In the genomic region with DNA sequence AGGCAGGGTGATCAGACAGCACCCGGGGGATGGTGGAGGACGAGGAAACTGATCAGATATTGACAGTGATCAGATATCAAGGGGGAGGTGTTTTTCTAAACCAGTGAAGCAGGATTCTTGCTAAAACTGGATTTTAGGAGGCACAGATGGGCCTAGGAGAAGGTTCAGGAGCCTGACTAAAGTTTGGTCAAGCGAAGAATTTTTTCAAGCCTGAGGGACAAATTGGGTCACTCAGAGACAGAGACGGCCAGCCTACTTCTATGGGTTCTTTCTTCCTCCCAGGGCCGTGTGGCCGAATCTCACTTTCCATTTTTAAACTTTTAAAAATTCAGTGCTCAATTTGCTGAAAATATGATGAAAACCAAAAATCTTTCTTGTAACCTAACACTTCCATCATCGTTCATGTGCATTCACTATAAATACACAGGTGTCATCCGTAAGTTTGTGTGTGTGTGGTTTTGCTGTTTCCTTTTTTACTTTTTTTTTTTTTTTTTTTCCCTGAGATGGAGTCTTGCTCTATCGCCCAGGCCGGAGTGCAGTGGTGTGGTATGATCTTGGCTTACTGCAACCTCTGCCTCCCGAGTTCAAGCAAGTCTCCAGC, we compare ENCODE assay signal across 23 cellular contexts.
A peak's percentile ranks its signal among the peaks of the same experiment; 100 is the strongest.
DNase-seq lines count a peak whose midpoint lies in the region; ATAC-seq, FAIRE-seq and TF ChIP-seq lines count a peak whose summit lies in the region.
"Had no signal": no experiment of that assay in that cellular context is flagged by ENCODE, and none has a peak within 500 bp of the region (broad histone marks: within the 10 kb centered on the region; RNA-seq: fewer than 3 reads in every experiment).

No MANE protein-coding gene starts in this region.

- H3K27ac ChIP-seq in thyroid gland, result no peak overlapping the region
- H3K27ac ChIP-seq: 22Rv1, esophagus squamous epithelium had no signal

- peak; percentile 81 for FAIRE-seq in GM19239 (lab: Jason Lieb, UNC)
- FAIRE-seq: K562 had no signal

- H3K36me3 ChIP-seq in thyroid gland, result no peaks in the 10 kb centered on the region

- H3K36me3 Mint-ChIP-seq in activated naive CD8-positive, alpha-beta T cell treated with anti-CD3 and anti-CD28 coated beads, Interleukin-2, amount 10 ng/mL, durations not matched to agents 7 days and 5 days, result peaks cover 66% of the 10 kb centered on the region
- peaks cover 92% of the 10 kb centered on the region for H3K36me3 Mint-ChIP-seq in stimulated activated effector memory CD8-positive, alpha-beta T cell treated with anti-CD3 and anti-CD28 coated beads, Interleukin-12 subunit alpha, Interleukin-12 subunit beta, amount 100 ng/mL, for 72 hours

- ATAC-seq in activated naive CD8-positive, alpha-beta T cell treated with anti-CD3 and anti-CD28 coated beads, Interleukin-2, amount 10 ng/mL, durations not matched to agents 7 days and 5 days (ENCODE audit: low read depth), result no peak
- no peak for ATAC-seq in stimulated activated effector memory CD8-positive, alpha-beta T cell treated with anti-CD3 and anti-CD28 coated beads, Interleukin-12 subunit alpha, Interleukin-12 subunit beta, amount 100 ng/mL, for 72 hours
- ATAC-seq in HG02759 (IDR thresholded peaks at IDR 0.05; ENCODE audit: unreplicated experiment), result no peak
- ATAC-seq: K562, left lobe of liver, mucosa of descending colon, right cardiac atrium had no signal

- H3K4me3 Mint-ChIP-seq in activated naive CD8-positive, alpha-beta T cell treated with anti-CD3 and anti-CD28 coated beads, Interleukin-2, amount 10 ng/mL, durations not matched to agents 7 days and 5 days, result peak overlapping the region; percentile 45
- peak overlapping the region; percentile 59 for H3K4me3 Mint-ChIP-seq in stimulated activated effector memory CD8-positive, alpha-beta T cell treated with anti-CD3 and anti-CD28 coated beads, Interleukin-12 subunit alpha, Interleukin-12 subunit beta, amount 100 ng/mL, for 72 hours

- POLR2A ChIA-PET in activated naive CD8-positive, alpha-beta T cell treated with anti-CD3 and anti-CD28 coated beads, Interleukin-2, amount 10 ng/mL, durations not matched to agents 7 days and 5 days (lab: Charles Lee), result interaction anchor here (1.2 to 1.4 kb wide), 2 partner anchors 19 to 47 kb away, joined by 3 to 4 read pairs; no protein-coding TSS in a partner anchor

- peaks cover 71% of the 10 kb centered on the region for H3K4me1 Mint-ChIP-seq in activated naive CD8-positive, alpha-beta T cell treated with anti-CD3 and anti-CD28 coated beads, Interleukin-2, amount 10 ng/mL, durations not matched to agents 7 days and 5 days
- H3K4me1 Mint-ChIP-seq in stimulated activated effector memory CD8-positive, alpha-beta T cell treated with anti-CD3 and anti-CD28 coated beads, Interleukin-12 subunit alpha, Interleukin-12 subunit beta, amount 100 ng/mL, for 72 hours, result peaks cover 97% of the 10 kb centered on the region

- H3K27me3 ChIP-seq in thyroid gland, result no peaks in the 10 kb centered on the region
- H3K27me3 ChIP-seq: esophagus squamous epithelium had no signal

- no peaks in the 10 kb centered on the region for H3K9me3 ChIP-seq in thyroid gland
- H3K9me3 ChIP-seq: esophagus squamous epithelium, mucosa of descending colon had no signal

- H3K27ac Mint-ChIP-seq in activated naive CD8-positive, alpha-beta T cell treated with anti-CD3 and anti-CD28 coated beads, Interleukin-2, amount 10 ng/mL, durations not matched to agents 7 days and 5 days, result peak overlapping the region; percentile 69
- peak overlapping the region; percentile 92 for H3K27ac Mint-ChIP-seq in stimulated activated effector memory CD8-positive, alpha-beta T cell treated with anti-CD3 and anti-CD28 coated beads, Interleukin-12 subunit alpha, Interleukin-12 subunit beta, amount 100 ng/mL, for 72 hours

- WGBS in thyroid gland, 2 donors, result 87 to 89% methylated on average over 11 of the region's 11 CpGs

- no peaks in the 10 kb centered on the region for H3K27me3 Mint-ChIP-seq in activated naive CD8-positive, alpha-beta T cell treated with anti-CD3 and anti-CD28 coated beads, Interleukin-2, amount 10 ng/mL, durations not matched to agents 7 days and 5 days

- TF ChIP-seq CTCF in thyroid gland (IDR thresholded peaks at IDR 0.05), result no peak

- no peak overlapping the region for H3K4me3 ChIP-seq in thyroid gland (replicated peaks in 1 of 3)
- H3K4me3 ChIP-seq: esophagus squamous epithelium, K562, mucosa of descending colon had no signal

- H3K9me3 Mint-ChIP-seq in activated naive CD8-positive, alpha-beta T cell treated with anti-CD3 and anti-CD28 coated beads, Interleukin-2, amount 10 ng/mL, durations not matched to agents 7 days and 5 days, result peaks cover 2% of the 10 kb centered on the region
- H3K9me3 Mint-ChIP-seq in stimulated activated effector memory CD8-positive, alpha-beta T cell treated with anti-CD3 and anti-CD28 coated beads, Interleukin-12 subunit alpha, Interleukin-12 subunit beta, amount 100 ng/mL, for 72 hours, result peaks cover 3% of the 10 kb centered on the region

- DNase-seq in NCI-H2171 treated with DMSO at 0.1 percent for 48 hours (lab: John Stamatoyannopoulos, UW), result peak; percentile 15
- DNase-seq in NCI-H2171 (lab: John Stamatoyannopoulos, UW), result no peak
- DNase-seq in GM19239 (ENCODE audit: insufficient read length, low spot score), result no peak
- no peak for DNase-seq in activated naive CD8-positive, alpha-beta T cell treated with anti-CD3 and anti-CD28 coated beads, Interleukin-2, amount 10 ng/mL, durations not matched to agents 7 days and 5 days
- no peak for DNase-seq in stimulated activated effector memory CD8-positive, alpha-beta T cell treated with anti-CD3 and anti-CD28 coated beads, Interleukin-12 subunit alpha, Interleukin-12 subunit beta, amount 100 ng/mL, for 72 hours (ENCODE audit: low spot score in 2 of 2)
- no peak for DNase-seq in NK-92 (lab: John Stamatoyannopoulos, UW; ENCODE audit: unreplicated experiment)
- no peak for DNase-seq in thyroid gland
- DNase-seq: activated CD4-positive, alpha-beta T cell treated with anti-CD3 and anti-CD28 coated beads, Interleukin-2, amount 50 U/mL, for 1 hour; central memory CD4-positive, alpha-beta T cell; DMS 273 treated with DMSO at 0.1 percent for 48 hours; effector CD4-positive, alpha-beta T cell; esophagus squamous epithelium; GOT3; mucosa of descending colon; MV-4-11; NCI-H2029; NCI-H446 treated with DMSO at 0.1 percent for 48 hours; occipital lobe; right cardiac atrium had no signal

- TF ChIP-seq POLR2A in thyroid gland (IDR thresholded peaks at IDR 0.05), result no peak

- H3K4me1 ChIP-seq in thyroid gland, result peaks cover 0 to 6% of the 10 kb centered on the region in 2 donors

- intact Hi-C loops in thyroid gland (cut with DNase I), result no loop called here
